ENCODE assay signal across 8 cellular contexts in genomic region chr9:109640232-109641078, GRCh38.
DNase-seq lines count a peak whose midpoint lies in the region; ATAC-seq and TF ChIP-seq lines count a peak whose summit lies in the region.

No MANE protein-coding gene starts in this region.

- H3K4me1 Mint-ChIP-seq in MCF 10A (ENCODE audit: insufficient read depth, unreplicated experiment), result peaks cover 5% of the 10 kb centered on the region
- no peaks in the 10 kb centered on the region for H3K4me1 Mint-ChIP-seq in stimulated activated effector memory CD8-positive, alpha-beta T cell treated with anti-CD3 and anti-CD28 coated beads, Interleukin-12 subunit alpha, Interleukin-12 subunit beta, amount 100 ng/mL, for 72 hours

- H3K9me3 Mint-ChIP-seq in MCF 10A (ENCODE audit: unreplicated experiment), result peaks cover 7% of the 10 kb centered on the region
- peaks cover 9% of the 10 kb centered on the region for H3K9me3 Mint-ChIP-seq in stimulated activated effector memory CD8-positive, alpha-beta T cell treated with anti-CD3 and anti-CD28 coated beads, Interleukin-12 subunit alpha, Interleukin-12 subunit beta, amount 100 ng/mL, for 72 hours

- H3K36me3 Mint-ChIP-seq in MCF 10A (ENCODE audit: insufficient read depth, unreplicated experiment), result no peaks in the 10 kb centered on the region
- H3K36me3 Mint-ChIP-seq in stimulated activated effector memory CD8-positive, alpha-beta T cell treated with anti-CD3 and anti-CD28 coated beads, Interleukin-12 subunit alpha, Interleukin-12 subunit beta, amount 100 ng/mL, for 72 hours, result no peaks in the 10 kb centered on the region

- no peak overlapping the region for H3K27ac Mint-ChIP-seq in MCF 10A (ENCODE audit: low read depth, unreplicated experiment)
- H3K27ac Mint-ChIP-seq in stimulated activated effector memory CD8-positive, alpha-beta T cell treated with anti-CD3 and anti-CD28 coated beads, Interleukin-12 subunit alpha, Interleukin-12 subunit beta, amount 100 ng/mL, for 72 hours, result no peak overlapping the region

- peaks cover 0 to 12% (median 0%) of the 10 kb centered on the region in 8 donors for H3K9me3 ChIP-seq in spleen

- H3K27ac ChIP-seq in spleen, result no peak overlapping the region

- no TSS peak for BruUV-seq in MCF 10A (replicated peaks; lab: Mats Ljungman, UMichigan)

- DNase-seq in DMS 273 treated with DMSO at 0.1 percent for 48 hours (lab: John Stamatoyannopoulos, UW), result peak; percentile 37
- DNase-seq in NCI-H2107 (lab: John Stamatoyannopoulos, UW), result peak; percentile 78
- peak; percentile 74 for DNase-seq in MCF 10A (ENCODE audit: unreplicated experiment)
- peak; percentile 34 for DNase-seq in iris pigment epithelial cell (ENCODE audit: low read depth)
- DNase-seq in spleen, result peak; percentile 68
- DNase-seq in stimulated activated effector memory CD8-positive, alpha-beta T cell treated with anti-CD3 and anti-CD28 coated beads, Interleukin-12 subunit alpha, Interleukin-12 subunit beta, amount 100 ng/mL, for 72 hours (ENCODE audit: low spot score in 2 of 2), result no peak
- DNase-seq in NOMO-1 treated with DMSO at 0.1 percent for 48 hours (lab: John Stamatoyannopoulos, UW; ENCODE audit: unreplicated experiment), result no peak

- 1 to 2% (median 1%) methylated on average over 48 to 74 of the region's 74 CpGs for WGBS in spleen, 5 donors

- peaks cover 0 to 18% (median 13%) of the 10 kb centered on the region in 6 donors for H3K4me1 ChIP-seq in spleen

- CTCF ChIA-PET in MCF 10A (lab: Yijun Ruan, JAX), result interaction anchor here (0.6 to 1.5 kb wide), 7 partner anchors 10 to 512 kb away, joined by 3 to 8 read pairs (median 3); no protein-coding TSS in a partner anchor

- TF ChIP-seq CTCF in MCF 10A (IDR thresholded peaks at IDR 0.05; ENCODE audit: unreplicated experiment), result no peak
- TF ChIP-seq CTCF in spleen (IDR thresholded peaks at IDR 0.05 in 8 of 11, conservative IDR thresholded peaks at IDR 0.05 in 3 of 11), result no peak

- no peaks in the 10 kb centered on the region for H3K36me3 ChIP-seq in spleen

- no peak for ATAC-seq in GM21381 (IDR thresholded peaks at IDR 0.05; ENCODE audit: unreplicated experiment)
- no peak for ATAC-seq in stimulated activated effector memory CD8-positive, alpha-beta T cell treated with anti-CD3 and anti-CD28 coated beads, Interleukin-12 subunit alpha, Interleukin-12 subunit beta, amount 100 ng/mL, for 72 hours

- POLR2A ChIA-PET in MCF 10A (lab: Yijun Ruan, JAX), result interaction anchor here (0.6 to 1.5 kb wide), 6 partner anchors 12 to 1129 kb away, joined by 3 to 4 read pairs (median 3); no protein-coding TSS in a partner anchor

- intact Hi-C loops in MCF 10A (cut with micrococcal nuclease) (no loop called here), spleen (cut with DNase I; ENCODE audit: low total_unique reads) (no loop called here)

- peaks cover 11% of the 10 kb centered on the region for H3K27me3 Mint-ChIP-seq in MCF 10A (ENCODE audit: insufficient read depth, unreplicated experiment)

- peak overlapping the region in 6 of 8 donors; percentile 6 to 40 (median 12) for H3K4me3 ChIP-seq in spleen

- H3K27me3 ChIP-seq in spleen (replicated peaks in 1 of 7), result peaks cover 0 to 88% (median 34%) of the 10 kb centered on the region in 7 donors

- H3K4me3 Mint-ChIP-seq in MCF 10A (ENCODE audit: unreplicated experiment), result peak overlapping the region; percentile 70
- no peak overlapping the region for H3K4me3 Mint-ChIP-seq in stimulated activated effector memory CD8-positive, alpha-beta T cell treated with anti-CD3 and anti-CD28 coated beads, Interleukin-12 subunit alpha, Interleukin-12 subunit beta, amount 100 ng/mL, for 72 hours

- TF ChIP-seq POLR2A in spleen (IDR thresholded peaks at IDR 0.05), result no peak

Comparison
In these comparisons a context has a peak if more than half of its experiments do, and no peak if none do; other contexts are left out.
1. DNase-seq: peak in DMS 273 treated with DMSO at 0.1 percent for 48 hours (single experiment), NCI-H2107 (single experiment), MCF 10A (single experiment), iris pigment epithelial cell (single experiment) and spleen (single experiment); none in stimulated activated effector memory CD8-positive, alpha-beta T cell treated with anti-CD3 and anti-CD28 coated beads, Interleukin-12 subunit alpha, Interleukin-12 subunit beta, amount 100 ng/mL, for 72 hours (0 of 2) and NOMO-1 treated with DMSO at 0.1 percent for 48 hours (single experiment).